Comparison of ENCODE assay signal across 15 cellular contexts in the genomic region with DNA sequence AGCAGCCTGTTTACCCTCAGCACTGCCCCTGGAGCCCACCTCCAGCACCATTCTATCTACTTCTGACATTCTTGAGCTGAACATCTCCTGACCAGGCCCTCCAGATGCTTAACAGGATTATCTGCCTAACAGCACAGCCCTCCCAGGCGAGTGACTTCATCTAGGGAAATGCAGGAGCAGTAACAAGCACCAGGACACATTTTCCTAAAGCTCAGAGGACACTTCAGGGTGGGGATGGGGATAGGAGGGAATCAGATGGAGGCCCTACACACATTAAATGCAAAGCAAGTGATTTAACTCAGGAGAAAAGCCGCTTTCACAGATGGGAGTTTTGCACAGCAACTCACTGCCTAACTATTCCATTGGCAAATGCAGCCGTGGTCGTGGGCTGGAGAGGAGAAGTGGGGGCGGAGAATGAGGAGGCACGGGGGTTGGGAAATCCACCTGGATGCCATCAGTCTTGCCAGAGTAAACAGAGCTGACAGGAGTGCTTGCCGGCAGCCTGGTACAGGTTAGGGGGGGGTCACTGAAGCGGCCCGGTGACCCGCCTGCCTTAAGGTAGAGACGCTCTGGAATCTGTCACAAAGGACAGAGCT. TPM values are rescaled to one million over a fixed set of nuclear protein-coding genes. Genes with fewer than 3 reads are reported as not detected.
DNase-seq lines count a peak whose midpoint lies in the region; ATAC-seq and TF ChIP-seq lines count a peak whose summit lies in the region.
"Had no signal": no experiment of that assay in that cellular context is flagged by ENCODE, and none has a peak within 500 bp of the region (broad histone marks: within the 10 kb centered on the region; RNA-seq: fewer than 3 reads in every experiment).

No MANE protein-coding gene starts in this region.

- no peak overlapping the region for H2BK120ac ChIP-seq in neuronal stem cell (ENCODE audit: low read depth, low read length)

- ATAC-seq in RWPE2 (ENCODE audit: low read depth) (peak; percentile 83), foreskin keratinocyte (peak; percentile 63)
- ATAC-seq: K562 had no signal

- H3K4me1 ChIP-seq in ES-I3 (ENCODE audit: insufficient read depth, low read length) = peaks cover 23% of the 10 kb centered on the region
- H3K4me1 ChIP-seq in RWPE2 (ENCODE audit: insufficient read depth, poor library complexity, severe bottlenecking) = peaks cover 43% of the 10 kb centered on the region
- peaks cover 40% of the 10 kb centered on the region for H3K4me1 ChIP-seq in foreskin keratinocyte
- H3K4me1 ChIP-seq in neuronal stem cell (ENCODE audit: control insufficient read depth in 2 of 2, insufficient read depth in 1 of 2, low read depth in 1 of 2, low read length in 2 of 2) = peaks cover 3 to 8% of the 10 kb centered on the region in 2 donors
- H3K4me1 ChIP-seq: BE2C, Peyer's patch, transverse colon had no signal

- WGBS in neuronal stem cell (ENCODE audit: extremely low coverage in 2 of 2, insufficient read length in 2 of 2, insufficient replicate concordance in 1 of 2), 2 donors = no CpG with 5 or more reads among the region's 11 CpGs

- H3K9me3 ChIP-seq in ES-I3 (ENCODE audit: control insufficient read depth, insufficient read depth, low read length) = no peaks in the 10 kb centered on the region
- no peaks in the 10 kb centered on the region for H3K9me3 ChIP-seq in RWPE2 (ENCODE audit: severe bottlenecking)
- no peaks in the 10 kb centered on the region for H3K9me3 ChIP-seq in neuronal stem cell (replicated peaks in 1 of 2; ENCODE audit: control insufficient read depth in 2 of 2, insufficient read depth in 1 of 2, low read depth in 1 of 2, low read length in 2 of 2)
- H3K9me3 ChIP-seq: BE2C, Peyer's patch, transverse colon had no signal

- H3K36me3 ChIP-seq in ES-I3 (ENCODE audit: insufficient read depth, low read length) (no peaks in the 10 kb centered on the region), RWPE2 (ENCODE audit: low read depth) (no peaks in the 10 kb centered on the region), neuronal stem cell (replicated peaks in 1 of 2; ENCODE audit: control insufficient read depth in 2 of 2, insufficient read depth in 2 of 2, low read length in 2 of 2) (no peaks in the 10 kb centered on the region)
- H3K36me3 ChIP-seq: BE2C, Peyer's patch, transverse colon had no signal

- H2BK5ac ChIP-seq in neuronal stem cell (ENCODE audit: low read length) = no peak overlapping the region

- H3K4ac ChIP-seq in neuronal stem cell (ENCODE audit: low read length) = no peak overlapping the region

- no peak overlapping the region for H2BK15ac ChIP-seq in neuronal stem cell (ENCODE audit: low read length)

- H3K4me2 ChIP-seq in neuronal stem cell (ENCODE audit: insufficient read depth, low read length, poor library complexity, severe bottlenecking) = peak overlapping the region; percentile 21

- H3K4me3 ChIP-seq in RWPE2 (ENCODE audit: severe bottlenecking) (no peak overlapping the region), neuronal stem cell (ENCODE audit: low read length in 2 of 2) (no peak overlapping the region)
- H3K4me3 ChIP-seq: K562, Peyer's patch, transverse colon had no signal

- H4K8ac ChIP-seq in neuronal stem cell (ENCODE audit: low read depth, low read length) = no peak overlapping the region

- no peak for TF ChIP-seq CTCF in RWPE2 (IDR thresholded peaks at IDR 0.05; ENCODE audit: poor library complexity, severe bottlenecking)
- TF ChIP-seq CTCF in foreskin keratinocyte (conservative IDR thresholded peaks at IDR 0.05) = no peak

- no peaks in the 10 kb centered on the region for H3K79me1 ChIP-seq in neuronal stem cell (ENCODE audit: low read depth, low read length)

- no peak overlapping the region for H2AK5ac ChIP-seq in neuronal stem cell (ENCODE audit: low read depth, low read length)

- H3K23ac ChIP-seq in neuronal stem cell (ENCODE audit: low read depth, low read length, poor library complexity) = no peak overlapping the region

- H3K27ac ChIP-seq in RWPE2 (ENCODE audit: poor library complexity, severe bottlenecking) (peak overlapping the region; percentile 97), foreskin keratinocyte (peak overlapping the region; percentile 96), neuronal stem cell (replicated peaks; ENCODE audit: low read length) (peak overlapping the region; percentile 1)
- H3K27ac ChIP-seq: Peyer's patch, transverse colon had no signal

- no peak overlapping the region for H2BK12ac ChIP-seq in neuronal stem cell (ENCODE audit: low read length)

- H2AFZ ChIP-seq in neuronal stem cell (ENCODE audit: low read length) = peak overlapping the region; percentile 53

- H3K27me3 ChIP-seq in RWPE2 (ENCODE audit: insufficient read depth, poor library complexity, severe bottlenecking) (no peaks in the 10 kb centered on the region), foreskin keratinocyte (no peaks in the 10 kb centered on the region), neuronal stem cell (ENCODE audit: control insufficient read depth in 3 of 3, insufficient read depth in 3 of 3, low read depth in 1 of 3, low read length in 3 of 3) (peaks cover 0 to 33% (median 0%) of the 10 kb centered on the region in 3 experiments)
- H3K27me3 ChIP-seq: BE2C, Peyer's patch had no signal

- DNase-seq in RWPE2 (ENCODE audit: low spot score) = peak; percentile 95
- DNase-seq in foreskin keratinocyte = peak; percentile 70 to 78
- no peak for DNase-seq in neuronal stem cell (ENCODE audit: low spot score)
- DNase-seq in NCI-H345 (lab: John Stamatoyannopoulos, UW) = no peak
- DNase-seq in stimulated activated CD4-positive, alpha-beta T cell treated with anti-CD3 and anti-CD28 coated beads, Interleukin-2, amount 100 ng/mL, for 24 hours = no peak
- no peak for DNase-seq in occipital lobe (lab: John Stamatoyannopoulos, UW)
- no peak for DNase-seq in activated CD4-positive, alpha-beta T cell treated with anti-CD3 and anti-CD28 coated beads, Interleukin-2, amount 50 U/mL, for 48 hours
- DNase-seq: activated T-cell treated with anti-CD3 and anti-CD28 coated beads, Interleukin-2, amount 50 U/mL, for 1 hour; BE2C; left cardiac atrium; NCI-H1930; Peyer's patch; transverse colon had no signal

- no peak overlapping the region for H4K91ac ChIP-seq in neuronal stem cell (ENCODE audit: low read depth, low read length, poor library complexity)

- peak overlapping the region; percentile 8 for H3K18ac ChIP-seq in neuronal stem cell (ENCODE audit: low read length)

- peak overlapping the region; percentile 37; the same call in 1 of the 2 replicates for H3K9ac ChIP-seq in ES-I3 (ENCODE audit: low read depth, low read length)
- H3K9ac ChIP-seq in neuronal stem cell (ENCODE audit: low read depth, low read length, poor library complexity) = no peak overlapping the region

- no peak overlapping the region for H3K14ac ChIP-seq in neuronal stem cell (ENCODE audit: low read length)

RNA-seq across cellular contexts. Expression of a gene that starts 21.3 kb away (rescaled TPM):
- total RNA-seq in foreskin keratinocyte (140 and 167 TPM in 2 replicates), occipital lobe (0.16 TPM)
- 44.4 and 45.4 TPM in 2 replicates for polyA plus RNA-seq in foreskin keratinocyte
- polyA plus RNA-seq in neuronal stem cell (2013, experiment 1 of 2) = 0.01 TPM
- 0.03 TPM for polyA plus RNA-seq in neuronal stem cell (2013, experiment 2 of 2)
- total RNA-seq: K562, Peyer's patch, transverse colon had no signal
- polyA plus RNA-seq: K562 had no signal

Comparison
In these comparisons a context has a peak if more than half of its experiments do, and no peak if none do; other contexts are left out.
1. DNase-seq: peak in RWPE2 (single experiment) and foreskin keratinocyte (2 of 2); none in neuronal stem cell (single experiment), NCI-H345 (single experiment), stimulated activated CD4-positive, alpha-beta T cell treated with anti-CD3 and anti-CD28 coated beads, Interleukin-2, amount 100 ng/mL, for 24 hours (0 of 2), occipital lobe (single experiment) and activated CD4-positive, alpha-beta T cell treated with anti-CD3 and anti-CD28 coated beads, Interleukin-2, amount 50 U/mL, for 48 hours (0 of 2).
2. H3K27ac ChIP-seq: peak in every context shown above with its lines; median percentile 97 in RWPE2; 96 in foreskin keratinocyte; 1 in neuronal stem cell.
3. RNA of a gene that starts 21.3 kb away (total RNA-seq): 140 to 167 TPM in foreskin keratinocyte; 0.16 TPM in occipital lobe (single experiment); every median in the first group is over 100 times any median in the second.